Comparison of ENCODE assay signal across 10 cellular contexts in genomic region chr1:31787261-31787660, GRCh38. TPM values are rescaled to one million over a fixed set of nuclear protein-coding genes. Genes with fewer than 3 reads are reported as not detected.
DNase-seq lines count a peak whose midpoint lies in the region; ATAC-seq, FAIRE-seq and TF ChIP-seq lines count a peak whose summit lies in the region.
"Had no signal": no experiment of that assay in that cellular context is flagged by ENCODE, and none has a peak within 500 bp of the region (broad histone marks: within the 10 kb centered on the region; RNA-seq: fewer than 3 reads in every experiment).

No MANE protein-coding gene starts in this region.

- peaks cover 66% of the 10 kb centered on the region for H3K4me1 ChIP-seq in OCI-LY7 (ENCODE audit: insufficient read depth, low read length, poor library complexity, severe bottlenecking)
- H3K4me1 ChIP-seq in H1 (replicated peaks in 1 of 4; ENCODE audit: control insufficient read depth in 3 of 4, insufficient read depth in 4 of 4, low read length in 3 of 4) = peaks cover 3 to 16% (median 12%) of the 10 kb centered on the region in 4 experiments; a peak in 6 of 7 replicates
- peaks cover 0 to 58% (median 23%) of the 10 kb centered on the region in 6 donors for H3K4me1 ChIP-seq in spleen
- H3K4me1 ChIP-seq in prostate gland (replicated peaks) = no peaks in the 10 kb centered on the region

- H2AK5ac ChIP-seq in H1 (ENCODE audit: low read depth, low read length) = peak overlapping the region; percentile 95

- intact Hi-C loops in OCI-LY7 (cut with micrococcal nuclease; ENCODE audit: unreplicated experiment) (loop anchor here (5.0 kb wide), 1 partner anchor 365 kb away; no protein-coding TSS in a partner anchor), spleen (cut with DNase I; ENCODE audit: low total_unique reads) (no loop called here), prostate gland (cut with DNase I) (loop anchor here (5.0 kb wide), 1 partner anchor 125 kb away; no protein-coding TSS in a partner anchor)

- CTCF ChIA-PET in OCI-LY7 (lab: Charles Lee; ENCODE audit: unreplicated experiment) = interaction anchor here (2.5 kb wide), 1 partner anchor 42 kb away, joined by 13 read pairs; no protein-coding TSS in a partner anchor
- CTCF ChIA-PET in H1 (lab: Charles Lee; ENCODE audit: partially characterized antibody) = interaction anchor here (1.7 to 8.3 kb wide), 5 partner anchors 12 to 124 kb away, joined by 7 to 206 read pairs (median 44); partner anchors contain the start of gene ADGRB2

- H4K20me1 ChIP-seq in OCI-LY7 (ENCODE audit: insufficient read depth, low read length) = no peaks in the 10 kb centered on the region
- no peaks in the 10 kb centered on the region for H4K20me1 ChIP-seq in H1 (replicated peaks in 1 of 2; ENCODE audit: control insufficient read depth in 1 of 2, insufficient read depth in 2 of 2, low read length in 2 of 2)

- H3K27ac Mint-ChIP-seq in activated T-cell treated with anti-CD3 and anti-CD28 coated beads, Interleukin-2, amount 50 U/mL, for 72 hours = no peak overlapping the region

- peak overlapping the region; percentile 89 to 92 for H3K4me3 Mint-ChIP-seq in activated T-cell treated with anti-CD3 and anti-CD28 coated beads, Interleukin-2, amount 50 U/mL, for 72 hours

- H3K27me3 ChIP-seq in H1 (replicated peaks in 1 of 4; ENCODE audit: control insufficient read depth in 3 of 4, extremely low read depth in 1 of 4, insufficient read depth in 3 of 4, low read length in 3 of 4) (no peaks in the 10 kb centered on the region), spleen (replicated peaks in 1 of 7) (peaks cover 0 to 2% (median 0%) of the 10 kb centered on the region in 7 donors), prostate gland (replicated peaks; ENCODE audit: insufficient read depth) (no peaks in the 10 kb centered on the region)
- H3K27me3 ChIP-seq: cardiac muscle cell had no signal

- H2BK120ac ChIP-seq in H1 (replicated peaks; ENCODE audit: low read depth, low read length) = no peak overlapping the region

- TF ChIP-seq EP300 in H1 (IDR thresholded peaks at IDR 0.05; ENCODE audit: borderline replicate concordance in 1 of 2, low read depth in 2 of 2, low read length in 2 of 2) = no peak

- H3K23me2 ChIP-seq in H1 (ENCODE audit: low read depth, low read length) = peaks cover 10% of the 10 kb centered on the region

- no peak overlapping the region for H4K91ac ChIP-seq in H1 (replicated peaks; ENCODE audit: insufficient read length, low read length)

- no peak overlapping the region for H4K8ac ChIP-seq in H1 (ENCODE audit: extremely low read depth, insufficient read depth, low read length)

- no TSS peak for BruUV-seq in OCI-LY7 (replicated peaks; lab: Mats Ljungman, UMichigan)

- H3K79me2 ChIP-seq in OCI-LY7 (ENCODE audit: insufficient read depth, low read depth, low read length) (no peaks in the 10 kb centered on the region), H1 (ENCODE audit: control insufficient read depth in 1 of 2, insufficient read depth in 2 of 2, low read length in 2 of 2) (no peaks in the 10 kb centered on the region)

- POLR2A ChIA-PET in OCI-LY7 (lab: Charles Lee) (interaction anchor here (0.6 kb wide), 1 partner anchor 137 kb away, joined by 3 read pairs; no protein-coding TSS in a partner anchor), H1 (lab: Charles Lee; ENCODE audit: partially characterized antibody) (interaction anchor here (1.1 to 2.8 kb wide), 5 partner anchors 12 to 28 kb away, joined by 4 to 13 read pairs (median 4); no protein-coding TSS in a partner anchor)

- H3K9me2 ChIP-seq in OCI-LY7 (ENCODE audit: insufficient read depth, low read length) = no peaks in the 10 kb centered on the region

- no peaks in the 10 kb centered on the region for H3K9me3 ChIP-seq in OCI-LY7 (ENCODE audit: low read length)
- H3K9me3 ChIP-seq in H1 (ENCODE audit: insufficient read depth in 2 of 2, low read depth in 1 of 2, low read length in 1 of 2) = no peaks in the 10 kb centered on the region
- H3K9me3 ChIP-seq in spleen = no peaks in the 10 kb centered on the region
- H3K9me3 ChIP-seq in prostate gland = no peaks in the 10 kb centered on the region

- H3K36me3 Mint-ChIP-seq in activated T-cell treated with anti-CD3 and anti-CD28 coated beads, Interleukin-2, amount 50 U/mL, for 72 hours (ENCODE audit: insufficient read depth in 2 of 2) = no peaks in the 10 kb centered on the region

- no peaks in the 10 kb centered on the region for H3K79me1 ChIP-seq in H1 (ENCODE audit: low read depth, low read length)

- H3K56ac ChIP-seq in H1 (replicated peaks; ENCODE audit: insufficient read length, low read depth, low read length) = no peak overlapping the region

- H3K4me3 ChIP-seq in OCI-LY7 (ENCODE audit: low read depth, low read length, poor library complexity, severe bottlenecking) (peak overlapping the region; percentile 77), H1 (ENCODE audit: extremely low read depth in 1 of 4, insufficient read depth in 2 of 4, low read depth in 3 of 4, low read length in 4 of 4) (no peak overlapping the region), spleen (no peak overlapping the region), prostate gland (no peak overlapping the region)

- H2BK20ac ChIP-seq in H1 (ENCODE audit: low read length) = no peak overlapping the region; the same call in 1 of the 2 replicates

- H3K9ac ChIP-seq in H1 (replicated peaks in 1 of 4; ENCODE audit: extremely low read depth in 1 of 4, low read depth in 3 of 4, low read length in 3 of 4) = no peak overlapping the region

- H3K9me3 Mint-ChIP-seq in activated T-cell treated with anti-CD3 and anti-CD28 coated beads, Interleukin-2, amount 50 U/mL, for 72 hours = no peaks in the 10 kb centered on the region

- H3K4ac ChIP-seq in H1 (replicated peaks; ENCODE audit: insufficient read length, low read depth, low read length) = no peak overlapping the region

- H3K4me2 ChIP-seq in OCI-LY7 (ENCODE audit: low read length) (peak overlapping the region; percentile 90), H1 (ENCODE audit: insufficient read depth in 1 of 2, low read depth in 2 of 2, low read length in 2 of 2) (peak overlapping the region in 1 of 2 experiments; percentile 94; a peak in 1 of 4 replicates)

- TF ChIP-seq RAD21 in H1 (IDR thresholded peaks at IDR 0.05 in 1 of 2, conservative IDR thresholded peaks at IDR 0.05 in 1 of 2; ENCODE audit: low read depth in 2 of 2, low read length in 2 of 2) = no peak

- H2BK12ac ChIP-seq in H1 (ENCODE audit: low read depth, low read length) = peak overlapping the region; percentile 44

- no peak for ATAC-seq in activated T-cell treated with anti-CD3 and anti-CD28 coated beads, Interleukin-2, amount 50 U/mL, for 72 hours (replicated peaks in 1 of 2)
- ATAC-seq in HG02588 (IDR thresholded peaks at IDR 0.05; ENCODE audit: unreplicated experiment) = no peak

- H3K4me1 Mint-ChIP-seq in activated T-cell treated with anti-CD3 and anti-CD28 coated beads, Interleukin-2, amount 50 U/mL, for 72 hours (ENCODE audit: low read depth) = peaks cover 9% of the 10 kb centered on the region

- no peak overlapping the region for H3K23ac ChIP-seq in H1 (ENCODE audit: insufficient read length)

- TF ChIP-seq CTCF in OCI-LY7 (conservative IDR thresholded peaks at IDR 0.05; ENCODE audit: low read length) (no peak), H1 (IDR thresholded peaks at IDR 0.05; ENCODE audit: control extremely low read depth in 1 of 3, insufficient read depth in 1 of 3, low read depth in 1 of 3, low read length in 3 of 3) (no peak), spleen (IDR thresholded peaks at IDR 0.05 in 8 of 11, conservative IDR thresholded peaks at IDR 0.05 in 3 of 11) (no peak), prostate gland (IDR thresholded peaks at IDR 0.05) (no peak)

- no peak overlapping the region for H3K14ac ChIP-seq in H1 (ENCODE audit: insufficient read length)

- WGBS in H1 (ENCODE audit: extremely low coverage in 1 of 2, insufficient coverage in 1 of 2, insufficient read length in 1 of 2, insufficient replicate concordance in 2 of 2, low coverage in 1 of 2, low lambda C conversion rate in 2 of 2, missing lambda C conversion rate in 1 of 2), 2 experiments = 87% methylated on average over 3 of the region's 3 CpGs; no CpG with 5 or more reads in 1 of the 2 experiments
- WGBS in spleen, 5 donors = 83 to 96% (median 92%) methylated on average over 3 of the region's 3 CpGs
- 86% methylated on average over 3 of the region's 3 CpGs for WGBS in prostate gland

- no peak overlapping the region for H3K18ac ChIP-seq in H1 (ENCODE audit: extremely low read depth, low read length)

- TF ChIP-seq POLR2A in H1 (IDR thresholded peaks at IDR 0.05; ENCODE audit: control extremely low read depth in 1 of 2, low read depth in 2 of 2, low read length in 2 of 2) (no peak), spleen (IDR thresholded peaks at IDR 0.05) (no peak), prostate gland (IDR thresholded peaks at IDR 0.05) (no peak)

- H3K36me3 ChIP-seq in OCI-LY7 (ENCODE audit: insufficient read depth, low read length) = no peaks in the 10 kb centered on the region
- no peaks in the 10 kb centered on the region for H3K36me3 ChIP-seq in H1 (ENCODE audit: control insufficient read depth in 2 of 4, insufficient read depth in 4 of 4, low read length in 3 of 4)
- H3K36me3 ChIP-seq in spleen = no peaks in the 10 kb centered on the region
- no peaks in the 10 kb centered on the region for H3K36me3 ChIP-seq in prostate gland
- H3K36me3 ChIP-seq: cardiac muscle cell had no signal

- FAIRE-seq in H1 (lab: Jason Lieb, UNC) = no peak
- FAIRE-seq: H54 had no signal

- no peaks in the 10 kb centered on the region for H3K27me3 Mint-ChIP-seq in activated T-cell treated with anti-CD3 and anti-CD28 coated beads, Interleukin-2, amount 50 U/mL, for 72 hours (ENCODE audit: low read depth)

- H2AFZ ChIP-seq in OCI-LY7 (ENCODE audit: low read length) (no peak overlapping the region; the same call in 1 of the 2 replicates), H1 (ENCODE audit: low read length) (no peak overlapping the region)

- H3K27ac ChIP-seq in OCI-LY7 (ENCODE audit: low read depth, low read length, poor library complexity, severe bottlenecking) (peak overlapping the region; percentile 82), H1 (ENCODE audit: low read depth, low read length) (peak overlapping the region; percentile 88; the same call in 1 of the 2 replicates), spleen (peak overlapping the region in 4 of 8 donors; percentile 84 to 93 (median 90)), prostate gland (no peak overlapping the region)
- H3K27ac ChIP-seq: cardiac muscle cell had no signal

- no peak overlapping the region for H4K5ac ChIP-seq in H1 (ENCODE audit: insufficient read length, low read depth, low read length)

- DNase-seq in activated T-cell treated with anti-CD3 and anti-CD28 coated beads, Interleukin-2, amount 50 U/mL, for 72 hours = no peak
- no peak for DNase-seq in activated T-cell treated with anti-CD3 and anti-CD28 coated beads, Interleukin-2, amount 50 U/mL, for 48 hours
- no peak for DNase-seq in OCI-LY7 (ENCODE audit: low spot score)
- DNase-seq in H1 (ENCODE audit: low read depth in 1 of 2, low spot score in 2 of 2) = no peak
- peak; percentile 66 for DNase-seq in spleen
- no peak for DNase-seq in T-helper 9 cell
- DNase-seq in prostate gland (ENCODE audit: low spot score) = no peak

- H2BK15ac ChIP-seq in H1 (ENCODE audit: low read length) = peak overlapping the region; percentile 74; the same call in 1 of the 2 replicates

- peak overlapping the region; percentile 74; the same call in 1 of the 2 replicates for H2BK5ac ChIP-seq in H1 (ENCODE audit: low read depth, low read length)

RNA-seq across cellular contexts. Expression of gene ADGRB2, which starts 23.1 kb away (rescaled TPM):
- 1 to 10 TPM; 1.0 to 2.3 TPM for total RNA-seq in activated T-cell treated with anti-CD3 and anti-CD28 coated beads, Interleukin-2, amount 50 U/mL, for 72 hours
- 4.0 and 4.1 TPM in 2 replicates for total RNA-seq in OCI-LY7 (2014; rRNA removed; shearing (Covaris generic))
- 11.4 and 11.5 TPM in 2 replicates for total RNA-seq in OCI-LY7 (2022)
- total RNA-seq in H1 (2021; fragmentation: NEBNext Ultra II Directional; extraction: Animal tissue kit (Norgen Biotek cat#: 25700)) = 25.8 and 26.2 TPM in 2 replicates
- 15.6 and 29.0 TPM in 2 replicates for polyA plus RNA-seq in H1 (2011; rRNA removed)
- 20.6 TPM for polyA plus RNA-seq in H1 (2011; cell fraction: cytosol; rRNA removed)
- 126 TPM for polyA plus RNA-seq in H1 (2011; cell fraction: nucleus; rRNA removed)
- 17.3 to 29.1 TPM (median 22.1 TPM) in 4 replicates for polyA plus RNA-seq in H1 (2012, experiment 1 of 2)
- polyA plus RNA-seq in H1 (2012, experiment 2 of 2) = 15.4 TPM
- 13.4 TPM for polyA plus RNA-seq in H1 (2013, experiment 1 of 2)
- polyA plus RNA-seq in H1 (2013, experiment 2 of 2) = 13.0 TPM
- 7.5 and 9.4 TPM in 2 replicates for polyA minus RNA-seq in H1 (2011; rRNA and poly(A)+ RNA removed)
- polyA minus RNA-seq in H1 (2011; cell fraction: cytosol; rRNA and poly(A)+ RNA removed) = 14.0 TPM
- 22.9 TPM for polyA minus RNA-seq in H1 (2011; cell fraction: nucleus; rRNA and poly(A)+ RNA removed)
- total RNA-seq in spleen = 1 to 10 TPM in 5 of 7 donors, under 1 TPM in 2; 0.82 to 5.1 (median 2.7) TPM
- 1 to 10 TPM in 1 of 3 donors, under 1 TPM in 2; 0.52 to 1.4 (median 0.57) TPM for polyA plus RNA-seq in spleen
- total RNA-seq in prostate gland = 10 to 100 TPM in 1 of 2 donors, 1 to 10 TPM in 1; 3.0 to 10.2 TPM

RNA-seq across cellular contexts. Expression of gene SPOCD1, which starts 28.6 kb away (rescaled TPM):
- total RNA-seq in activated T-cell treated with anti-CD3 and anti-CD28 coated beads, Interleukin-2, amount 50 U/mL, for 72 hours = 1 to 10 TPM in 1 of 2 donors, under 1 TPM in 1; 0.74 to 1.0 TPM
- total RNA-seq in OCI-LY7 (2014; rRNA removed; shearing (Covaris generic)) = 0.60 and 0.85 TPM in 2 replicates
- total RNA-seq in OCI-LY7 (2022) (1.0 and 1.1 TPM in 2 replicates), spleen (1 to 10 TPM; 1.2 to 5.0 (median 4.1) TPM), prostate gland (10 to 100 TPM in 1 of 2 donors, not detected in 1; 21.6 TPM)
- total RNA-seq in H1 (2021; fragmentation: NEBNext Ultra II Directional; extraction: Animal tissue kit (Norgen Biotek cat#: 25700)) = 1.8 and 2.0 TPM in 2 replicates
- polyA plus RNA-seq in H1 (2011; rRNA removed) (2.9 and 4.2 TPM in 2 replicates), spleen (1 to 10 TPM in 2 of 3 donors, under 1 TPM in 1; 0.74 to 2.0 (median 1.4) TPM)
- polyA plus RNA-seq in H1 (2011; cell fraction: cytosol; rRNA removed) = 4.7 TPM
- polyA plus RNA-seq in H1 (2011; cell fraction: nucleus; rRNA removed) = 13.1 TPM
- polyA plus RNA-seq in H1 (2012, experiment 1 of 2) = 1.9 to 2.6 TPM (median 2.1 TPM) in 4 replicates
- 0.84 TPM for polyA plus RNA-seq in H1 (2012, experiment 2 of 2)
- 1.4 TPM for polyA plus RNA-seq in H1 (2013, experiment 1 of 2)
- 1.0 TPM for polyA plus RNA-seq in H1 (2013, experiment 2 of 2)
- polyA minus RNA-seq in H1 (2011; rRNA and poly(A)+ RNA removed) = 2.2 and 3.0 TPM in 2 replicates
- 1.2 TPM for polyA minus RNA-seq in H1 (2011; cell fraction: cytosol; rRNA and poly(A)+ RNA removed)
- polyA minus RNA-seq in H1 (2011; cell fraction: nucleus; rRNA and poly(A)+ RNA removed) = 5.6 TPM

Comparison
In these comparisons a context has a peak if more than half of its experiments do, and no peak if none do; other contexts are left out.
1. H3K27ac ChIP-seq: peak in OCI-LY7 (single experiment) and H1 (single experiment); none in prostate gland (0 of 2).